Comparison of ENCODE assay signal across 8 cellular contexts in the genomic region with DNA sequence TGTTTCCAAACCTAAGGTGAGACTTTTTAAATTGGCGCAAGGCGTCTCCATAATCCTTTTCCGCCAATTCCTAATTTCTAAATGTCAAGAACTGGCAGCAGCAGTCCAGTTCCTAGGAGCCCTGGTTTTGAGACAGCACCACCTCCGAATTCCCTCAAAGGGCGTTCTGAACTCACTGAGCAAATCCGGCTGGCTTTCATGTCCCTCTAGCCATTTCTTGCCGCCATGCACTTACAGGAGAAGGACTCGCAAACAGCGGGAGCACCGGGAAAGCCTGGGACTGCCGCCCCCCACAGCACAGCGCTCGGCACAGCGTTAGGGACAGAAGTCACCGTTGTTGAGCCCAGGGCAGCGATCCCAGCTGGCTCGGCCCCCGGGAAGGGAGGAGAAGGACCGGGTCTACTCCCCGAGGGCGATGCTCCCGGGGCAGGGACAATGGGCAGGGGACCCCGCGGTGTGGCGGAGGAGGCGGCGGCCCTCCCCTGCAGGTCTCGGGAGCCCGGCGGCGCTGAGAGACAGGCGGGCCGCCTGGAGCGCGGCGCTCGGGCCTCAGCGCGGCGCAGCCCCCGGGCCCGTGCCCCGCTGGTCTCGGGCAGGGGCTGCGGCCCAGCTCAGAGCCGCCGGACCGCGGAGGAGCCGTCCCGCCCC. TPM values are rescaled to one million over a fixed set of nuclear protein-coding genes. Genes with fewer than 3 reads are reported as not detected.
DNase-seq lines count a peak whose midpoint lies in the region; ATAC-seq and TF ChIP-seq lines count a peak whose summit lies in the region.

No MANE protein-coding gene starts in this region.

- H3K36me3 ChIP-seq in OCI-LY3 (replicated peaks; ENCODE audit: low read depth, low read length) (peaks cover 45% of the 10 kb centered on the region), adipocyte (ENCODE audit: control insufficient read depth, insufficient read depth, low read length, severe bottlenecking) (peaks cover 3% of the 10 kb centered on the region), cardiac muscle cell (no peaks in the 10 kb centered on the region)

- peak; percentile 18 for ATAC-seq in GM18867 (IDR thresholded peaks at IDR 0.05; ENCODE audit: unreplicated experiment)
- peak; percentile 10 for ATAC-seq in HG03159 (IDR thresholded peaks at IDR 0.05; ENCODE audit: unreplicated experiment)
- ATAC-seq in HG03571 (IDR thresholded peaks at IDR 0.05; ENCODE audit: unreplicated experiment), result no peak

- H3K4me2 ChIP-seq in OCI-LY3 (ENCODE audit: low read length), result peak overlapping the region; percentile 74

- H2AFZ ChIP-seq in OCI-LY3 (ENCODE audit: low read depth, low read length), result no peak overlapping the region

- DNase-seq in AG08396 (ENCODE audit: low spot score), result peak; percentile 43
- peak; percentile 78 for DNase-seq in adipocyte (ENCODE audit: low read depth)
- DNase-seq in cardiac muscle cell (ENCODE audit: low read depth in 1 of 2, low spot score in 1 of 2), result peak; percentile 52 to 74
- DNase-seq in nucleus accumbens (lab: John Stamatoyannopoulos, UW), result peak in 54 of 56 donors; percentile 11 to 79 (median 52)

- H3K27ac ChIP-seq in OCI-LY3 (ENCODE audit: low read length) (peak overlapping the region; percentile 99), cardiac muscle cell (peak overlapping the region; percentile 91)

- peaks cover 72% of the 10 kb centered on the region for H3K4me1 ChIP-seq in OCI-LY3 (ENCODE audit: low read length)
- peaks cover 34% of the 10 kb centered on the region for H3K4me1 ChIP-seq in adipocyte (ENCODE audit: control insufficient read depth, insufficient read depth, low read length)
- H3K4me1 ChIP-seq in cardiac muscle cell (ENCODE audit: low read depth), result no peaks in the 10 kb centered on the region

- H3K9me3 ChIP-seq in OCI-LY3 (ENCODE audit: insufficient read depth, low read length) (no peaks in the 10 kb centered on the region), adipocyte (ENCODE audit: control insufficient read depth, low read length) (no peaks in the 10 kb centered on the region), cardiac muscle cell (ENCODE audit: low read depth) (no peaks in the 10 kb centered on the region)

- H3K27me3 ChIP-seq in OCI-LY3 (ENCODE audit: low read depth, low read length) (no peaks in the 10 kb centered on the region), adipocyte (replicated peaks; ENCODE audit: control insufficient read depth, insufficient read depth, low read length) (no peaks in the 10 kb centered on the region), cardiac muscle cell (no peaks in the 10 kb centered on the region)

- TF ChIP-seq CTCF in OCI-LY3 (IDR thresholded peaks at IDR 0.05; ENCODE audit: low read depth, low read length) (no peak), cardiac muscle cell (IDR thresholded peaks at IDR 0.05; ENCODE audit: low read depth, low read length) (no peak)

- peak overlapping the region; percentile 91 for H3K4me3 ChIP-seq in OCI-LY3 (ENCODE audit: low read length)
- H3K4me3 ChIP-seq in adipocyte (ENCODE audit: low read length), result peak overlapping the region; percentile 95
- H3K4me3 ChIP-seq in cardiac muscle cell, result peak overlapping the region; percentile 71

- H4K20me1 ChIP-seq in OCI-LY3 (ENCODE audit: insufficient read depth, low read length), result peaks cover 41% of the 10 kb centered on the region

- H3K9ac ChIP-seq in OCI-LY3 (ENCODE audit: low read length) (peak overlapping the region; percentile 100), adipocyte (ENCODE audit: low read length) (peak overlapping the region; percentile 94)

- peaks cover 85% of the 10 kb centered on the region for H3K79me2 ChIP-seq in OCI-LY3 (ENCODE audit: low read length)

RNA-seq across cellular contexts. Expression of a gene that starts 0.5 kb away (rescaled TPM):
- 33.3 and 38.8 TPM in 2 replicates for total RNA-seq in cardiac muscle cell
- polyA plus RNA-seq in cardiac muscle cell, result 40.0 and 44.5 TPM in 2 replicates
